8 cellular contexts compared by ENCODE assay signal in the genomic region with DNA sequence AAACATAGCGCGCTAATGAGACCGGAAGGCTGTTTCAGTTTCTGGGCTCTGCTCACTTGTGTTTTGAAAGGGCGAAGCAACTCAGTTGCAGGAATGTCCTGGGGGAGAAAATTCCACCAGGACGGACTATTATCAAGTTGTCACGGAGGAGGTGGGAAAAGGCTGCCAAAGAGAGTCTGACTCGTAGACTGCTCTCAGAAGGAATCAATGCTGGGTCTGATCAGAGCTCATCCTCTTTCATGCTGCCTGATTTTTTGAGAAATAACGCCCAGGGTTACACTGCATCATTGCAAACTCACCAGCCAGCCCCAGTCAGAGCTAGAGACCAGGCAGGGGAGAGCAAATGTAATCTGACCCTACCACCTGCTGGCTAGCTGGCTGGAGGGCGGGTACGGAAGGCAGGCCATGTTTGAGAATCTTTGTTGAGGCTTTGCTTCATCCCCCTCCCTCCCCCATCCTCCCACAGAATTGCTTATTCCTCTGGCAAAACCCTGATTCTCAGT. TPM values are rescaled to one million over a fixed set of nuclear protein-coding genes. Genes with fewer than 3 reads are reported as not detected.
DNase-seq lines count a peak whose midpoint lies in the region; ATAC-seq and TF ChIP-seq lines count a peak whose summit lies in the region.
"Had no signal": no experiment of that assay in that cellular context is flagged by ENCODE, and none has a peak within 500 bp of the region (broad histone marks: within the 10 kb centered on the region; RNA-seq: fewer than 3 reads in every experiment).

No MANE protein-coding gene starts in this region.

- peaks cover 6% of the 10 kb centered on the region for H3K4me1 ChIP-seq in testis

- DNase-seq in LHCN-M2 (ENCODE audit: low read depth) (peak; percentile 19), SK-N-DZ (ENCODE audit: low spot score) (peak; percentile 60), testis (peak; percentile 28)
- DNase-seq in stimulated activated CD4-positive, alpha-beta T cell treated with anti-CD3 and anti-CD28 coated beads, Interleukin-4, amount 100 ng/mL, for 1 hour, result no peak
- DNase-seq in activated T-cell treated with anti-CD3 and anti-CD28 coated beads, Interleukin-2, amount 50 U/mL, for 48 hours, result no peak
- DNase-seq: effector CD8-positive, alpha-beta T cell had no signal

- H3K27ac ChIP-seq in testis, result peak overlapping the region; percentile 7 to 28

- no peaks in the 10 kb centered on the region for H3K9me3 ChIP-seq in testis

- ATAC-seq in GM18498 (IDR thresholded peaks at IDR 0.05; ENCODE audit: unreplicated experiment), result no peak

- intact Hi-C loops in testis (cut with DNase I; ENCODE audit: low total_unique reads), result no loop called here

- H3K4me3 ChIP-seq in iPS-11a (ENCODE audit: low read depth, low read length) (peak overlapping the region; percentile 36), testis (no peak overlapping the region)

- TF ChIP-seq POLR2A in testis (IDR thresholded peaks at IDR 0.05), result no peak

- WGBS in testis, 2 donors, result 31 to 48% methylated on average over 10 of the region's 10 CpGs

- TF ChIP-seq CTCF in testis (IDR thresholded peaks at IDR 0.05), result no peak

- no peaks in the 10 kb centered on the region for H3K36me3 ChIP-seq in testis (ENCODE audit: low read depth, missing control alignments)

- no peaks in the 10 kb centered on the region for H3K27me3 ChIP-seq in testis

RNA-seq across cellular contexts. Expression of a gene that starts 36.4 kb away (rescaled TPM):
- 6.2 and 10.2 TPM in 2 replicates for total RNA-seq in LHCN-M2 (2014; rRNA removed)
- polyA plus RNA-seq in LHCN-M2 (2012), result 3.9 TPM
- polyA plus RNA-seq in SK-N-DZ (2014; cell fraction: cytosol; rRNA removed), result 10.5 and 10.8 TPM in 2 replicates
- 6.8 and 16.2 TPM in 2 replicates for polyA plus RNA-seq in SK-N-DZ (2014; cell fraction: nucleus; rRNA removed)
- total RNA-seq in testis, result 10 to 100 TPM; 34.5 to 38.3 TPM
- 23.8 TPM for polyA plus RNA-seq in testis (ENCODE audit: insufficient read depth, low read depth, low replicate concordance)

Comparison
In these comparisons a context has a peak if more than half of its experiments do, and no peak if none do; other contexts are left out.
1. DNase-seq: peak in LHCN-M2 (single experiment), SK-N-DZ (single experiment) and testis (single experiment); none in stimulated activated CD4-positive, alpha-beta T cell treated with anti-CD3 and anti-CD28 coated beads, Interleukin-4, amount 100 ng/mL, for 1 hour (single experiment) and activated T-cell treated with anti-CD3 and anti-CD28 coated beads, Interleukin-2, amount 50 U/mL, for 48 hours (0 of 2).